Comparison of ENCODE assay signal across 12 cellular contexts in genomic region chr7:42456756-42457276, GRCh38.
"Had no signal": no experiment of that assay in that cellular context is flagged by ENCODE, and none has a peak within 500 bp of the region (broad histone marks: within the 10 kb centered on the region; RNA-seq: fewer than 3 reads in every experiment).

No MANE protein-coding gene starts in this region.

- H3K27me3 Mint-ChIP-seq: activated naive CD8-positive, alpha-beta T cell treated with anti-CD3 and anti-CD28 coated beads, Interleukin-2, amount 10 ng/mL, durations not matched to agents 7 days and 5 days had no signal

- H3K4me3 Mint-ChIP-seq: activated CD8-positive, alpha-beta T cell treated with anti-CD3 and anti-CD28 coated beads for 36 hours; activated naive CD8-positive, alpha-beta T cell treated with anti-CD3 and anti-CD28 coated beads, Interleukin-2, amount 10 ng/mL, durations not matched to agents 7 days and 5 days; activated T-cell treated with anti-CD3 and anti-CD28 coated beads, Interleukin-2, amount 50 U/mL, for 72 hours; stimulated activated naive CD8-positive, alpha-beta T cell treated with anti-CD3 and anti-CD28 coated beads, Interleukin-15, amount 100 ng/mL, for 72 hours; T-helper 2 cell treated with Interferon-gamma antibody and Interleukin-4, amounts not matched to agents 5 μg/mL and 100 μg/mL, for 36 hours had no signal

- H3K27ac Mint-ChIP-seq: activated CD8-positive, alpha-beta T cell treated with anti-CD3 and anti-CD28 coated beads for 36 hours; activated naive CD8-positive, alpha-beta T cell treated with anti-CD3 and anti-CD28 coated beads, Interleukin-2, amount 10 ng/mL, durations not matched to agents 7 days and 5 days; activated T-cell treated with anti-CD3 and anti-CD28 coated beads, Interleukin-2, amount 50 U/mL, for 72 hours; stimulated activated naive CD8-positive, alpha-beta T cell treated with anti-CD3 and anti-CD28 coated beads, Interleukin-15, amount 100 ng/mL, for 72 hours; T-helper 2 cell treated with Interferon-gamma antibody and Interleukin-4, amounts not matched to agents 5 μg/mL and 100 μg/mL, for 36 hours had no signal

- DNase-seq: activated CD4-positive, CD25-positive, alpha-beta regulatory T cell treated with anti-CD3 and anti-CD28 coated beads, Interleukin-2, amount 50 U/mL, for 72 hours; activated CD8-positive, alpha-beta memory T cell treated with anti-CD3 and anti-CD28 coated beads, Interleukin-2, amount 50 U/mL, for 4 hours; activated CD8-positive, alpha-beta T cell treated with anti-CD3 and anti-CD28 coated beads for 36 hours; activated naive CD8-positive, alpha-beta T cell treated with anti-CD3 and anti-CD28 coated beads, Interleukin-2, amount 10 ng/mL, durations not matched to agents 7 days and 5 days; activated T-cell treated with anti-CD3 and anti-CD28 coated beads, Interleukin-2, amount 50 U/mL, for 72 hours; effector CD4-positive, alpha-beta T cell; hippocampal formation; stimulated activated CD4-positive, alpha-beta T cell treated with anti-CD3 and anti-CD28 coated beads, Interleukin-15, amount 100 ng/mL, for 24 hours; stimulated activated CD4-positive, alpha-beta T cell treated with anti-CD3 and anti-CD28 coated beads, Interleukin-4, amount 100 ng/mL, for 24 hours; stimulated activated naive CD8-positive, alpha-beta T cell treated with anti-CD3 and anti-CD28 coated beads, Interleukin-15, amount 100 ng/mL, for 72 hours; SW 1271 had no signal

- H3K36me3 Mint-ChIP-seq: activated naive CD8-positive, alpha-beta T cell treated with anti-CD3 and anti-CD28 coated beads, Interleukin-2, amount 10 ng/mL, durations not matched to agents 7 days and 5 days had no signal

- ATAC-seq: activated CD8-positive, alpha-beta T cell treated with anti-CD3 and anti-CD28 coated beads for 36 hours; activated T-cell treated with anti-CD3 and anti-CD28 coated beads, Interleukin-2, amount 50 U/mL, for 72 hours; stimulated activated naive CD8-positive, alpha-beta T cell treated with anti-CD3 and anti-CD28 coated beads, Interleukin-15, amount 100 ng/mL, for 72 hours had no signal

- H3K9me3 Mint-ChIP-seq: activated CD8-positive, alpha-beta T cell treated with anti-CD3 and anti-CD28 coated beads for 36 hours; stimulated activated naive CD8-positive, alpha-beta T cell treated with anti-CD3 and anti-CD28 coated beads, Interleukin-15, amount 100 ng/mL, for 72 hours; T-helper 2 cell treated with Interferon-gamma antibody and Interleukin-4, amounts not matched to agents 5 μg/mL and 100 μg/mL, for 36 hours had no signal

- H3K4me1 Mint-ChIP-seq: activated naive CD8-positive, alpha-beta T cell treated with anti-CD3 and anti-CD28 coated beads, Interleukin-2, amount 10 ng/mL, durations not matched to agents 7 days and 5 days; stimulated activated naive CD8-positive, alpha-beta T cell treated with anti-CD3 and anti-CD28 coated beads, Interleukin-15, amount 100 ng/mL, for 72 hours had no signal
